ENCODE assay signal across 19 cellular contexts in genomic region chr13:97283888-97284287, GRCh38.
A peak's percentile ranks its signal among the peaks of the same experiment; 100 is the strongest.
DNase-seq lines count a peak whose midpoint lies in the region; ATAC-seq, FAIRE-seq and TF ChIP-seq lines count a peak whose summit lies in the region.
"Had no signal": no experiment of that assay in that cellular context is flagged by ENCODE, and none has a peak within 500 bp of the region (broad histone marks: within the 10 kb centered on the region; RNA-seq: fewer than 3 reads in every experiment).

No MANE protein-coding gene starts in this region.

- no peak for FAIRE-seq in HepG2 (lab: Jason Lieb, UNC)
- FAIRE-seq in GM19239 (lab: Jason Lieb, UNC), result no peak
- FAIRE-seq: frontal cortex had no signal

- no TSS peak for BruUV-seq in HepG2 (replicated peaks; lab: Mats Ljungman, UMichigan)

- no peak overlapping the region for H3K4me2 ChIP-seq in HepG2 (ENCODE audit: low read depth, low read length)

- no peaks in the 10 kb centered on the region for H3K9me3 ChIP-seq in right lobe of liver
- no peaks in the 10 kb centered on the region for H3K9me3 ChIP-seq in HepG2 (ENCODE audit: low read length)
- no peaks in the 10 kb centered on the region for H3K9me3 ChIP-seq in lower lobe of right lung
- H3K9me3 ChIP-seq: upper lobe of right lung had no signal

- H3K36me3 ChIP-seq in right lobe of liver (no peaks in the 10 kb centered on the region), HepG2 (replicated peaks in 1 of 2; ENCODE audit: control insufficient read depth in 1 of 2, insufficient read depth in 2 of 2, low read length in 2 of 2) (peaks cover 17 to 47% of the 10 kb centered on the region in 2 experiments), lower lobe of right lung (no peaks in the 10 kb centered on the region)
- H3K36me3 ChIP-seq: upper lobe of right lung had no signal

- no peak overlapping the region for H3K4me3 ChIP-seq in right lobe of liver
- H3K4me3 ChIP-seq in HepG2 (replicated peaks in 1 of 3; ENCODE audit: insufficient read depth in 1 of 3, low read depth in 2 of 3, low read length in 3 of 3), result no peak overlapping the region
- no peak overlapping the region for H3K4me3 ChIP-seq in lower lobe of right lung
- H3K4me3 ChIP-seq: upper lobe of right lung had no signal

- CTCF ChIA-PET in HepG2 (lab: Yijun Ruan, JAX; ENCODE audit: low intra/inter-chr PET ratio, low total read pairs), result no interaction called here

- H4K20me1 ChIP-seq in HepG2 (ENCODE audit: insufficient read depth, low read length), result peaks cover 20% of the 10 kb centered on the region; the same call in 1 of the 2 replicates

- ATAC-seq in right lobe of liver (no peak), HepG2 (no peak), HG03432 (IDR thresholded peaks at IDR 0.05; ENCODE audit: unreplicated experiment) (peak; percentile 54), lower lobe of right lung (no peak), GM19328 (IDR thresholded peaks at IDR 0.05; ENCODE audit: unreplicated experiment) (no peak)
- ATAC-seq: activated CD8-positive, alpha-beta memory T cell treated with anti-CD3 and anti-CD28 coated beads, Interleukin-2, amount 10 ng/mL, durations not matched to agents 7 days and 5 days; activated naive CD8-positive, alpha-beta T cell treated with anti-CD3 and anti-CD28 coated beads, Interleukin-2, amount 50 U/mL, for 24 hours; naive thymus-derived CD4-positive, alpha-beta T cell; stimulated activated memory B cell treated with anti-CD40 and anti-IgM and Interleukin-4, amounts not matched to agents 10 μg/mL and 1 μg/mL and 100 μg/mL, for 72 hours; upper lobe of right lung had no signal

- DNase-seq in right lobe of liver (no peak), HepG2 (ENCODE audit: low spot score) (no peak), lower lobe of right lung (no peak), GM19239 (ENCODE audit: insufficient read length, low spot score) (no peak), NCI-H526 treated with DMSO at 0.1 percent for 48 hours (lab: John Stamatoyannopoulos, UW) (no peak), 8988T (no peak)
- DNase-seq: activated CD8-positive, alpha-beta memory T cell treated with anti-CD3 and anti-CD28 coated beads, Interleukin-2, amount 10 ng/mL, durations not matched to agents 7 days and 5 days; activated naive CD8-positive, alpha-beta T cell treated with anti-CD3 and anti-CD28 coated beads, Interleukin-2, amount 50 U/mL, for 24 hours; mammary epithelial cell; MV-4-11; naive thymus-derived CD4-positive, alpha-beta T cell; NCI-H187 treated with DMSO at 0.1 percent for 48 hours; NCI-H345; upper lobe of right lung had no signal

- TF ChIP-seq POLR2A in right lobe of liver (IDR thresholded peaks at IDR 0.05) (no peak), HepG2 (IDR thresholded peaks at IDR 0.05; ENCODE audit: insufficient read depth in 1 of 2, low read depth in 2 of 2, low read length in 2 of 2) (no peak)

- H3K27me3 ChIP-seq in right lobe of liver (no peaks in the 10 kb centered on the region), HepG2 (ENCODE audit: control insufficient read depth in 1 of 2, insufficient read depth in 2 of 2, low read length in 2 of 2) (no peaks in the 10 kb centered on the region), lower lobe of right lung (ENCODE audit: low read depth) (no peaks in the 10 kb centered on the region)
- H3K27me3 ChIP-seq: upper lobe of right lung had no signal

- TF ChIP-seq CTCF in right lobe of liver (IDR thresholded peaks at IDR 0.05) (no peak), HepG2 (CRISPR knock-in tag; IDR thresholded peaks at IDR 0.05) (no peak), lower lobe of right lung (IDR thresholded peaks at IDR 0.05) (no peak)

- H2AFZ ChIP-seq in HepG2 (ENCODE audit: low read length), result no peak overlapping the region

- no peak for TF ChIP-seq RAD21 in HepG2 (CRISPR knock-in tag; IDR thresholded peaks at IDR 0.05)

- H3K79me2 ChIP-seq in HepG2 (ENCODE audit: insufficient read depth, low read length), result peaks cover 94% of the 10 kb centered on the region

- H3K27ac ChIP-seq in right lobe of liver (peak overlapping the region; percentile 5 to 82 (median 25)), HepG2 (ENCODE audit: extremely low read length, insufficient read depth, low read length) (no peak overlapping the region), lower lobe of right lung (peak overlapping the region; percentile 4)
- H3K27ac ChIP-seq: C4-2B, upper lobe of right lung had no signal

- peaks cover 0 to 67% (median 27%) of the 10 kb centered on the region in 4 donors for H3K4me1 ChIP-seq in right lobe of liver
- peaks cover 82% of the 10 kb centered on the region for H3K4me1 ChIP-seq in HepG2 (ENCODE audit: insufficient read depth, low read length)
- H3K4me1 ChIP-seq in lower lobe of right lung, result peaks cover 48% of the 10 kb centered on the region

- TF ChIP-seq EP300 in HepG2 (IDR thresholded peaks at IDR 0.05; ENCODE audit: low read depth in 2 of 2, low read length in 2 of 2) (no peak), HepG2 (CRISPR knock-in tag; IDR thresholded peaks at IDR 0.05; ENCODE audit: borderline replicate concordance) (no peak)

- in situ Hi-C loops in HepG2 (cut with HindIII; ENCODE audit: extremely low pct_ligation_motif_present, low pct_unique_long_range_greater_than_20kb), result no loop called here

- 55% methylated on average over 2 of the region's 2 CpGs for WGBS in right lobe of liver (ENCODE audit: insufficient coverage, low coverage, low lambda C conversion rate, missing lambda C conversion rate)
- WGBS in HepG2 (ENCODE audit: low lambda C conversion rate), result 78% methylated on average over 2 of the region's 2 CpGs

- intact Hi-C loops in right lobe of liver (cut with DNase I), result no loop called here
- intact Hi-C loops in HepG2 (cut with micrococcal nuclease; ENCODE audit: unreplicated experiment), result no loop called here
- intact Hi-C loops in lower lobe of right lung (cut with DNase I), result no loop called here

- no peak overlapping the region for H3K9ac ChIP-seq in HepG2 (ENCODE audit: insufficient read depth, low read depth, low read length)

- POLR2A ChIA-PET in HepG2 (lab: Yijun Ruan, JAX), result no interaction called here

TF ChIP-seq in HepG2, 621 proteins besides CTCF, POLR2A, EP300 and RAD21:
- no peak for TF ChIP-seq STAT5B (CRISPR knock-in tag; IDR thresholded peaks at IDR 0.05)
